ENCODE assay signal across 8 cellular contexts in genomic region chr4:6372649-6373525, GRCh38.
A peak's percentile ranks its signal among the peaks of the same experiment; 100 is the strongest.
DNase-seq lines count a peak whose midpoint lies in the region; ATAC-seq and TF ChIP-seq lines count a peak whose summit lies in the region.

No MANE protein-coding gene starts in this region.

- no peak for TF ChIP-seq CTCF in DND-41 (IDR thresholded peaks at IDR 0.05; ENCODE audit: borderline replicate concordance, extremely low read depth, low read length, poor library complexity, severe bottlenecking)
- TF ChIP-seq CTCF in ascending aorta (IDR thresholded peaks at IDR 0.05), result no peak

- H3K27me3 Mint-ChIP-seq in activated T-helper 17 cell treated with anti-CD3 and anti-CD28 coated beads, Interleukin-2, amount 50 U/mL, for 72 hours, result peaks cover 12% of the 10 kb centered on the region

- H3K36me3 ChIP-seq in DND-41 (ENCODE audit: insufficient read depth, low read length) (no peaks in the 10 kb centered on the region), ascending aorta (no peaks in the 10 kb centered on the region)

- H3K27ac ChIP-seq in DND-41 (ENCODE audit: low read length), result no peak overlapping the region
- H3K27ac ChIP-seq in ascending aorta, result no peak overlapping the region

- no peak overlapping the region for H3K27ac Mint-ChIP-seq in activated T-helper 17 cell treated with anti-CD3 and anti-CD28 coated beads, Interleukin-2, amount 50 U/mL, for 72 hours

- no peaks in the 10 kb centered on the region for H3K9me3 Mint-ChIP-seq in activated T-helper 17 cell treated with anti-CD3 and anti-CD28 coated beads, Interleukin-2, amount 50 U/mL, for 72 hours

- ATAC-seq in DND-41 (ENCODE audit: insufficient read depth, low read depth), result peak; percentile 48; the same call in 2 of the 3 replicates
- ATAC-seq in GM19351 (IDR thresholded peaks at IDR 0.05; ENCODE audit: unreplicated experiment), result peak; percentile 86
- peak; percentile 66 for ATAC-seq in activated T-helper 17 cell treated with anti-CD3 and anti-CD28 coated beads, Interleukin-2, amount 50 U/mL, for 72 hours (replicated peaks)
- ATAC-seq in GM19455 (IDR thresholded peaks at IDR 0.05; ENCODE audit: unreplicated experiment), result no peak
- ATAC-seq in HG03045 (IDR thresholded peaks at IDR 0.05; ENCODE audit: unreplicated experiment), result no peak

- no peak overlapping the region for H3K4me3 ChIP-seq in DND-41 (ENCODE audit: low read depth in 1 of 2, low read length in 2 of 2)
- H3K4me3 ChIP-seq in ascending aorta, result no peak overlapping the region

- no peaks in the 10 kb centered on the region for H3K4me1 Mint-ChIP-seq in activated T-helper 17 cell treated with anti-CD3 and anti-CD28 coated beads, Interleukin-2, amount 50 U/mL, for 72 hours

- intact Hi-C loops in ascending aorta (cut with DNase I), result no loop called here

- H2AFZ ChIP-seq in DND-41 (ENCODE audit: low read depth, low read length), result no peak overlapping the region

- peak; percentile 26 for DNase-seq in DND-41
- DNase-seq in MV-4-11 (lab: John Stamatoyannopoulos, UW), result peak; percentile 15
- DNase-seq in kidney tubule cell (ENCODE audit: low spot score), result peak; percentile 47
- no peak for DNase-seq in ascending aorta (ENCODE audit: low spot score in 2 of 2)

- H3K4me2 ChIP-seq in DND-41 (ENCODE audit: insufficient read depth, low read length), result no peak overlapping the region

- H3K9me3 ChIP-seq in DND-41 (ENCODE audit: insufficient read depth, low read length, severe bottlenecking) (no peaks in the 10 kb centered on the region), ascending aorta (no peaks in the 10 kb centered on the region)

- no peaks in the 10 kb centered on the region for H3K27me3 ChIP-seq in DND-41 (ENCODE audit: insufficient read depth, low read length, poor library complexity)
- H3K27me3 ChIP-seq in ascending aorta, result no peaks in the 10 kb centered on the region

- H3K79me2 ChIP-seq in DND-41 (ENCODE audit: insufficient read depth, low read length), result no peaks in the 10 kb centered on the region

- H3K4me1 ChIP-seq in DND-41 (ENCODE audit: insufficient read depth, low read length), result no peaks in the 10 kb centered on the region
- no peaks in the 10 kb centered on the region for H3K4me1 ChIP-seq in ascending aorta

- H3K9ac ChIP-seq in DND-41 (ENCODE audit: low read depth, low read length), result no peak overlapping the region

- H3K36me3 Mint-ChIP-seq in activated T-helper 17 cell treated with anti-CD3 and anti-CD28 coated beads, Interleukin-2, amount 50 U/mL, for 72 hours (ENCODE audit: low read depth), result no peaks in the 10 kb centered on the region

- peaks cover 8% of the 10 kb centered on the region; the same call in 1 of the 2 replicates for H4K20me1 ChIP-seq in DND-41 (ENCODE audit: insufficient read depth, low read length)

- no peak overlapping the region for H3K4me3 Mint-ChIP-seq in activated T-helper 17 cell treated with anti-CD3 and anti-CD28 coated beads, Interleukin-2, amount 50 U/mL, for 72 hours

Comparison
In these comparisons a context has a peak if more than half of its experiments do, and no peak if none do; other contexts are left out.
1. ATAC-seq: peak in DND-41 (single experiment), GM19351 (single experiment) and activated T-helper 17 cell treated with anti-CD3 and anti-CD28 coated beads, Interleukin-2, amount 50 U/mL, for 72 hours (single experiment); none in GM19455 (single experiment) and HG03045 (single experiment).
2. DNase-seq: peak in DND-41 (single experiment), MV-4-11 (single experiment) and kidney tubule cell (single experiment); none in ascending aorta (0 of 2).